ENCODE assay signal across 24 cellular contexts in the genomic region with DNA sequence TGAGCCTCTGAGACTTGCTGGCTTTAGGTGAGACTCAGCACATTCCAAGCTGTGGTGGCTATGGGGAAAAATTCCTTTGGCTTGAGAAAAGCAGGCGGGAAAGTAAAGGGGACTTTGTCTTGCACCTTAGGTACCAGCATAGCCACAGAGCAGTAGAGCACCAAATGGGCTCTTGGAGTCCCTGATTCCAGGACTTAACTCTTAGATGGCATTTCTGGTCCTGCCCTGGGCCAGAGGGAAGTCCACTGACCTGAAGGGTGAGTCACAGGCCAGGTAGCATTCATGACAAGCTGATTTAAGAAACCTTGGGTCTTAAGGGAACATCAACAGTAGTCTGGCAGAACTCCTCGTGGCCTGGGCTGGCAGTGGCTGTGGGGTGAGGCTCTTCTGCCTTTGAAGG.
"Had no signal": no experiment of that assay in that cellular context is flagged by ENCODE, and none has a peak within 500 bp of the region (broad histone marks: within the 10 kb centered on the region; RNA-seq: fewer than 3 reads in every experiment).

No MANE protein-coding gene starts in this region.

- H3K9me2 ChIP-seq: SK-N-SH had no signal

- H3K4me1 Mint-ChIP-seq: activated CD4-positive, alpha-beta memory T cell treated with anti-CD3 and anti-CD28 coated beads, Interleukin-2, amount 10 ng/mL, durations not matched to agents 7 days and 5 days; activated naive CD8-positive, alpha-beta T cell treated with anti-CD3 and anti-CD28 coated beads, Interleukin-2, amount 50 U/mL, for 24 hours had no signal

- DNase-seq: activated CD4-positive, alpha-beta memory T cell treated with anti-CD3 and anti-CD28 coated beads, Interleukin-2, amount 10 ng/mL, durations not matched to agents 7 days and 5 days; activated CD4-positive, alpha-beta T cell treated with anti-CD3 and anti-CD28 coated beads, Interleukin-2, amount 50 U/mL, for 1 hour; activated CD4-positive, CD25-positive, alpha-beta regulatory T cell; activated CD8-positive, alpha-beta memory T cell treated with anti-CD3 and anti-CD28 coated beads, Interleukin-2, amount 50 U/mL, for 4 hours; activated naive CD4-positive, alpha-beta T cell treated with anti-CD3 and anti-CD28 coated beads, Interleukin-2, amount 50 U/mL, for 16 hours; activated naive CD8-positive, alpha-beta T cell treated with anti-CD3 and anti-CD28 coated beads, Interleukin-2, amount 50 U/mL, for 24 hours; activated T-cell treated with anti-CD3 and anti-CD28 coated beads, Interleukin-2, amount 50 U/mL, for 72 hours; amniotic stem cell; NCI-H1048; NCI-H1930; NCI-H2171; NCI-H2227 treated with DMSO at 0.1 percent for 48 hours; NCI-H446 treated with DMSO at 0.1 percent for 48 hours; NCI-H524 treated with DMSO at 0.1 percent for 48 hours; NCI-H748 treated with DMSO at 0.1 percent for 48 hours; Peyer's patch; Right ventricle myocardium superior; SK-N-SH had no signal

- H3K4me1 ChIP-seq: ascending aorta, Peyer's patch, SJCRH30 had no signal

- H3K4me2 ChIP-seq: SK-N-SH had no signal

- H3K9me3 ChIP-seq: ascending aorta, Peyer's patch, SJCRH30, SK-N-SH had no signal

- H3K36me3 ChIP-seq: ascending aorta, Peyer's patch, SJCRH30 had no signal

- H3K27me3 ChIP-seq: ascending aorta, Peyer's patch, SJCRH30 had no signal

- H3K4me3 Mint-ChIP-seq: activated CD4-positive, alpha-beta memory T cell treated with anti-CD3 and anti-CD28 coated beads, Interleukin-2, amount 10 ng/mL, durations not matched to agents 7 days and 5 days; activated naive CD8-positive, alpha-beta T cell treated with anti-CD3 and anti-CD28 coated beads, Interleukin-2, amount 50 U/mL, for 24 hours; activated T-cell treated with anti-CD3 and anti-CD28 coated beads, Interleukin-2, amount 50 U/mL, for 72 hours; brain had no signal

- H3K4me3 ChIP-seq: ascending aorta, Peyer's patch, SJCRH30 had no signal

- ATAC-seq: activated naive CD8-positive, alpha-beta T cell treated with anti-CD3 and anti-CD28 coated beads, Interleukin-2, amount 50 U/mL, for 24 hours; activated T-cell treated with anti-CD3 and anti-CD28 coated beads, Interleukin-2, amount 50 U/mL, for 72 hours had no signal

- H3K9ac ChIP-seq: SK-N-SH had no signal

- H3K27me3 Mint-ChIP-seq: activated CD4-positive, alpha-beta memory T cell treated with anti-CD3 and anti-CD28 coated beads, Interleukin-2, amount 10 ng/mL, durations not matched to agents 7 days and 5 days had no signal

- H3K27ac ChIP-seq: ascending aorta, Peyer's patch, RWPE1, SJCRH30, VCaP had no signal

- H3K9me3 Mint-ChIP-seq: activated CD4-positive, alpha-beta memory T cell treated with anti-CD3 and anti-CD28 coated beads, Interleukin-2, amount 10 ng/mL, durations not matched to agents 7 days and 5 days; activated T-helper 2 cell treated with anti-CD3 and anti-CD28 coated beads, Interferon-gamma antibody, Interleukin-2, Interleukin-4, amounts not matched to agents 10 μg/mL and 5 μg/mL and 100 μg/mL, durations not matched to agents 14 hours and 24 hours and 36 hours had no signal

- H3K27ac Mint-ChIP-seq: activated CD4-positive, alpha-beta memory T cell treated with anti-CD3 and anti-CD28 coated beads, Interleukin-2, amount 10 ng/mL, durations not matched to agents 7 days and 5 days; activated naive CD8-positive, alpha-beta T cell treated with anti-CD3 and anti-CD28 coated beads, Interleukin-2, amount 50 U/mL, for 24 hours; activated T-cell treated with anti-CD3 and anti-CD28 coated beads, Interleukin-2, amount 50 U/mL, for 72 hours; activated T-helper 2 cell treated with anti-CD3 and anti-CD28 coated beads, Interferon-gamma antibody, Interleukin-2, Interleukin-4, amounts not matched to agents 10 μg/mL and 5 μg/mL and 100 μg/mL, durations not matched to agents 14 hours and 24 hours and 36 hours; brain had no signal

- H3K36me3 Mint-ChIP-seq: brain had no signal
